ENCODE assay signal across 8 cellular contexts in genomic region chr17:75262112-75262606, GRCh38. TPM values are rescaled to one million over a fixed set of nuclear protein-coding genes. Genes with fewer than 3 reads are reported as not detected.
DNase-seq lines count a peak whose midpoint lies in the region; ATAC-seq, FAIRE-seq and TF ChIP-seq lines count a peak whose summit lies in the region.

No MANE protein-coding gene starts in this region.

- H3K23ac ChIP-seq in IMR-90 (ENCODE audit: low read depth, low read length) (peak overlapping the region; percentile 44; the same call in 1 of the 2 replicates), mesenchymal stem cell (ENCODE audit: low read length in 2 of 2) (no peak overlapping the region)

- H3K4me2 ChIP-seq in IMR-90 (ENCODE audit: low read depth, low read length) (peak overlapping the region; percentile 95), mesenchymal stem cell (ENCODE audit: low read length, poor library complexity, severe bottlenecking) (peak overlapping the region; percentile 90)

- no peak overlapping the region for H3K18ac ChIP-seq in IMR-90 (ENCODE audit: low read depth, low read length)
- peak overlapping the region; percentile 38 to 98 for H3K18ac ChIP-seq in mesenchymal stem cell (ENCODE audit: low read depth in 1 of 2, low read length in 2 of 2)

- H2BK5ac ChIP-seq in IMR-90 (ENCODE audit: low read depth, low read length, poor library complexity, severe bottlenecking) (peak overlapping the region; percentile 33), mesenchymal stem cell (ENCODE audit: low read depth, low read length, poor library complexity, severe bottlenecking) (peak overlapping the region; percentile 40)

- no peak for TF ChIP-seq CTCF in GM06990 (IDR thresholded peaks at IDR 0.05; ENCODE audit: insufficient read depth, low read length, poor library complexity, severe bottlenecking)
- no peak for TF ChIP-seq CTCF in IMR-90 (conservative IDR thresholded peaks at IDR 0.05; ENCODE audit: low read depth, low read length)
- no peak for TF ChIP-seq CTCF in vagina (IDR thresholded peaks at IDR 0.05)

- H3K14ac ChIP-seq in IMR-90 (replicated peaks; ENCODE audit: low read depth, low read length) = peak overlapping the region; percentile 88
- peak overlapping the region in 1 of 2 experiments; percentile 98 for H3K14ac ChIP-seq in mesenchymal stem cell (ENCODE audit: low read length in 2 of 2)

- H4K5ac ChIP-seq in IMR-90 (ENCODE audit: low read depth, low read length) = peak overlapping the region; percentile 89

- no peak for DNase-seq in GM06990 (ENCODE audit: extremely low read depth, insufficient read length)
- no peak for DNase-seq in IMR-90
- peak; percentile 32 for DNase-seq in brain pericyte (ENCODE audit: low read depth, low spot score)
- no peak for DNase-seq in mesenchymal stem cell
- no peak for DNase-seq in vagina (ENCODE audit: extremely low spot score in 2 of 2)
- no peak for DNase-seq in stimulated activated naive CD4-positive, alpha-beta T cell treated with Interleukin-2 at 50 U/mL for 16 hours (lab: John Stamatoyannopoulos, UW)
- DNase-seq in RCC 7860 (ENCODE audit: low spot score) = no peak

- H3K4ac ChIP-seq in IMR-90 (ENCODE audit: low read depth, low read length) (peak overlapping the region; percentile 92), mesenchymal stem cell (ENCODE audit: low read depth in 1 of 2, low read length in 2 of 2) (peak overlapping the region; percentile 71 to 97)

- ATAC-seq in IMR-90 (ENCODE audit: low read depth) (peak; percentile 19), GM21717 (IDR thresholded peaks at IDR 0.05; ENCODE audit: unreplicated experiment) (no peak)

- H2BK20ac ChIP-seq in IMR-90 (ENCODE audit: low read depth, low read length) = no peak overlapping the region

- peaks cover 7% of the 10 kb centered on the region for H3K9me1 ChIP-seq in IMR-90 (ENCODE audit: insufficient read depth, low read length)

- H2AK9ac ChIP-seq in IMR-90 (replicated peaks; ENCODE audit: low read depth, low read length, poor library complexity) = peak overlapping the region; percentile 94

- H2AFZ ChIP-seq in IMR-90 (replicated peaks; ENCODE audit: low read length, poor library complexity) (peak overlapping the region; percentile 94), mesenchymal stem cell (ENCODE audit: low read depth, low read length) (peak overlapping the region; percentile 74)

- intact Hi-C loops in IMR-90 (cut with micrococcal nuclease) (no loop called here), vagina (cut with DNase I) (no loop called here)

- WGBS in IMR-90 (ENCODE audit: extremely low coverage in 2 of 2, insufficient read length in 1 of 2), 2 experiments = 0% methylated on average over 1 of the region's 23 CpGs; no CpG with 5 or more reads in 1 of the 2 experiments
- 2% methylated on average over 23 of the region's 23 CpGs for WGBS in mesenchymal stem cell

- H3K9me3 ChIP-seq in IMR-90 (ENCODE audit: control insufficient read depth, insufficient read depth, low read length) = no peaks in the 10 kb centered on the region
- no peaks in the 10 kb centered on the region for H3K9me3 ChIP-seq in mesenchymal stem cell (ENCODE audit: control insufficient read depth, low read length)
- no peaks in the 10 kb centered on the region for H3K9me3 ChIP-seq in vagina

- H2BK120ac ChIP-seq in IMR-90 (ENCODE audit: low read depth, low read length) (no peak overlapping the region), mesenchymal stem cell (ENCODE audit: low read depth, low read length) (no peak overlapping the region)

- H4K8ac ChIP-seq in IMR-90 (ENCODE audit: low read depth in 2 of 2, low read length in 2 of 2) = peak overlapping the region; percentile 97
- H4K8ac ChIP-seq in mesenchymal stem cell (ENCODE audit: low read length) = peak overlapping the region; percentile 100

- H3K9ac ChIP-seq in IMR-90 (ENCODE audit: low read depth, low read length) (peak overlapping the region; percentile 97), mesenchymal stem cell (ENCODE audit: low read length) (peak overlapping the region; percentile 100)

- dilution Hi-C loops in IMR-90 (cut with HindIII; ENCODE audit: low sequenced_read_pairs, unreplicated experiment) = no loop called here

- CTCF ChIA-PET in IMR-90 (lab: Yijun Ruan, JAX) = interaction anchor here (0.6 to 3.2 kb wide), 2 partner anchors 9 to 28 kb away, joined by 3 to 18 read pairs; partner anchors contain the start of gene MIF4GD

- no TSS peak for BruUV-seq in IMR-90 (replicated peaks; lab: Mats Ljungman, UMichigan)

- peaks cover 27% of the 10 kb centered on the region for H3K36me3 ChIP-seq in GM06990 (ENCODE audit: control insufficient read depth, insufficient read depth, low read length)
- H3K36me3 ChIP-seq in IMR-90 (ENCODE audit: control insufficient read depth, insufficient read depth, low read length) = peaks cover 26% of the 10 kb centered on the region
- peaks cover 32 to 49% of the 10 kb centered on the region in 2 experiments for H3K36me3 ChIP-seq in mesenchymal stem cell (ENCODE audit: control insufficient read depth in 1 of 2, insufficient read depth in 2 of 2, low read depth in 1 of 2, low read length in 2 of 2)
- peaks cover 0 to 34% of the 10 kb centered on the region in 2 donors for H3K36me3 ChIP-seq in vagina

- H2AK5ac ChIP-seq in IMR-90 (ENCODE audit: low read depth, low read length) = peak overlapping the region; percentile 79
- no peak overlapping the region for H2AK5ac ChIP-seq in mesenchymal stem cell (ENCODE audit: low read length, severe bottlenecking)

- FAIRE-seq in RCC 7860 (lab: Jason Lieb, UNC) = no peak

- no peak for TF ChIP-seq POLR2A in IMR-90 (IDR thresholded peaks at IDR 0.05; ENCODE audit: low read depth, low read length)
- no peak for TF ChIP-seq POLR2A in vagina (IDR thresholded peaks at IDR 0.05)

- H3K56ac ChIP-seq in IMR-90 (ENCODE audit: extremely low read depth, insufficient read depth, low read length) = peak overlapping the region; percentile 96

- no peaks in the 10 kb centered on the region for H3K27me3 ChIP-seq in GM06990 (replicated peaks; ENCODE audit: control insufficient read depth, insufficient read depth, low read length)
- H3K27me3 ChIP-seq in IMR-90 (ENCODE audit: control insufficient read depth, insufficient read depth, low read length) = no peaks in the 10 kb centered on the region
- H3K27me3 ChIP-seq in mesenchymal stem cell (ENCODE audit: control insufficient read depth in 1 of 2, insufficient read depth in 1 of 2, low read length in 2 of 2) = no peaks in the 10 kb centered on the region
- H3K27me3 ChIP-seq in vagina = no peaks in the 10 kb centered on the region

- H3K79me1 ChIP-seq in IMR-90 (ENCODE audit: low read depth in 1 of 2, low read length in 2 of 2) = peaks cover 37 to 48% of the 10 kb centered on the region in 2 experiments
- peaks cover 21% of the 10 kb centered on the region for H3K79me1 ChIP-seq in mesenchymal stem cell (replicated peaks; ENCODE audit: low read length, poor library complexity, severe bottlenecking)

- no peak overlapping the region for H2BK12ac ChIP-seq in mesenchymal stem cell (ENCODE audit: low read length in 2 of 2)

- no peak overlapping the region for H2BK15ac ChIP-seq in IMR-90 (ENCODE audit: low read depth, low read length)
- peak overlapping the region; percentile 54 for H2BK15ac ChIP-seq in mesenchymal stem cell (ENCODE audit: low read depth, poor library complexity, severe bottlenecking)

- H3K4me3 ChIP-seq in GM06990 (replicated peaks; ENCODE audit: low read depth, low read length) (peak overlapping the region; percentile 84), IMR-90 (ENCODE audit: insufficient read depth, low read depth, low read length) (peak overlapping the region; percentile 91), mesenchymal stem cell (ENCODE audit: insufficient read depth in 1 of 2, low read depth in 1 of 2, low read length in 2 of 2) (peak overlapping the region; percentile 92 to 100), vagina (peak overlapping the region; percentile 79 to 97)

- peaks cover 22% of the 10 kb centered on the region; the same call in 1 of the 2 replicates for H4K20me1 ChIP-seq in IMR-90 (ENCODE audit: insufficient read depth, low read length)

- H3K4me1 ChIP-seq in IMR-90 (ENCODE audit: control insufficient read depth, insufficient read depth, low read length) = peaks cover 3% of the 10 kb centered on the region
- H3K4me1 ChIP-seq in mesenchymal stem cell (ENCODE audit: control insufficient read depth, insufficient read depth, low read depth, low read length) = peaks cover 4% of the 10 kb centered on the region
- H3K4me1 ChIP-seq in vagina = peaks cover 35% of the 10 kb centered on the region

- POLR2A ChIA-PET in IMR-90 (lab: Charles Lee; ENCODE audit: unreplicated experiment) = interaction anchor here (0.6 to 1.5 kb wide), 2 partner anchors 9 to 221 kb away, joined by 3 to 4 read pairs; partner anchors contain the start of gene MIF4GD

- TF ChIP-seq RAD21 in IMR-90 (IDR thresholded peaks at IDR 0.05; ENCODE audit: low read length) = no peak

- in situ Hi-C loops in IMR-90 (cut with MboI; ENCODE audit: low sequenced_read_pairs) = no loop called here

- peak overlapping the region; percentile 95 for H4K91ac ChIP-seq in IMR-90 (ENCODE audit: insufficient read depth, low read depth, low read length)
- H4K91ac ChIP-seq in mesenchymal stem cell (ENCODE audit: low read length) = peak overlapping the region; percentile 96

- peak overlapping the region; percentile 95 for H3K27ac ChIP-seq in IMR-90 (ENCODE audit: insufficient read depth, low read length)
- peak overlapping the region; percentile 100 for H3K27ac ChIP-seq in mesenchymal stem cell (ENCODE audit: low read length, poor library complexity, severe bottlenecking)
- peak overlapping the region; percentile 92 for H3K27ac ChIP-seq in vagina

RNA-seq across cellular contexts. Expression of gene MRPS7, which starts 0.5 kb away (rescaled TPM):
- total RNA-seq in IMR-90 (2012; rRNA removed) = 55.9 and 62.5 TPM in 2 replicates
- 60.5 and 70.3 TPM in 2 replicates for polyA plus RNA-seq in IMR-90 (2012; rRNA removed)
- polyA plus RNA-seq in IMR-90 (2012; cell fraction: cytosol; rRNA removed) = 35.4 and 53.8 TPM in 2 replicates
- polyA plus RNA-seq in IMR-90 (2012; cell fraction: nucleus; rRNA removed; ENCODE audit: low replicate concordance) = 22.2 and 34.6 TPM in 2 replicates
- polyA plus RNA-seq in mesenchymal stem cell (2013, experiment 1 of 2) = 36.2 TPM
- polyA plus RNA-seq in mesenchymal stem cell (2013, experiment 2 of 2) = 36.1 TPM
- 40.3 TPM for total RNA-seq in vagina

RNA-seq across cellular contexts. Expression of gene GGA3, which starts 0.8 kb away (rescaled TPM):
- 12.8 and 15.1 TPM in 2 replicates for total RNA-seq in IMR-90 (2012; rRNA removed)
- 35.2 and 37.7 TPM in 2 replicates for polyA plus RNA-seq in IMR-90 (2012; rRNA removed)
- polyA plus RNA-seq in IMR-90 (2012; cell fraction: cytosol; rRNA removed) = 11.8 and 16.9 TPM in 2 replicates
- 173 and 223 TPM in 2 replicates for polyA plus RNA-seq in IMR-90 (2012; cell fraction: nucleus; rRNA removed; ENCODE audit: low replicate concordance)
- polyA plus RNA-seq in mesenchymal stem cell (2013, experiment 1 of 2) = 17.0 TPM
- polyA plus RNA-seq in mesenchymal stem cell (2013, experiment 2 of 2) = 15.9 TPM
- total RNA-seq in vagina = 36.8 TPM

RNA-seq across cellular contexts. Expression of gene MIF4GD, which starts 8.9 kb away (rescaled TPM):
- total RNA-seq in IMR-90 (2012; rRNA removed) (3.3 and 4.1 TPM in 2 replicates), vagina (26.3 TPM)
- polyA plus RNA-seq in IMR-90 (2012; rRNA removed) = 6.9 and 7.7 TPM in 2 replicates
- 7.9 and 11.1 TPM in 2 replicates for polyA plus RNA-seq in IMR-90 (2012; cell fraction: cytosol; rRNA removed)
- 5.9 and 6.9 TPM in 2 replicates for polyA plus RNA-seq in IMR-90 (2012; cell fraction: nucleus; rRNA removed; ENCODE audit: low replicate concordance)
- 7.0 TPM for polyA plus RNA-seq in mesenchymal stem cell (2013, experiment 1 of 2)
- 7.0 TPM for polyA plus RNA-seq in mesenchymal stem cell (2013, experiment 2 of 2)

RNA-seq across cellular contexts. Expression of gene SLC25A19, which starts 27.1 kb away (rescaled TPM):
- total RNA-seq in IMR-90 (2012; rRNA removed) (8.3 and 9.1 TPM in 2 replicates), vagina (16.7 TPM)
- polyA plus RNA-seq in IMR-90 (2012; rRNA removed) = 9.2 and 10.1 TPM in 2 replicates
- 6.8 and 8.2 TPM in 2 replicates for polyA plus RNA-seq in IMR-90 (2012; cell fraction: cytosol; rRNA removed)
- polyA plus RNA-seq in IMR-90 (2012; cell fraction: nucleus; rRNA removed; ENCODE audit: low replicate concordance) = 7.1 and 9.9 TPM in 2 replicates
- 5.0 TPM for polyA plus RNA-seq in mesenchymal stem cell (2013, experiment 1 of 2)
- 4.5 TPM for polyA plus RNA-seq in mesenchymal stem cell (2013, experiment 2 of 2)

RNA-seq across cellular contexts. Expression of gene NUP85, which starts 56.7 kb away (rescaled TPM):
- total RNA-seq in IMR-90 (2012; rRNA removed) = 26.7 and 29.4 TPM in 2 replicates
- 54.4 and 59.3 TPM in 2 replicates for polyA plus RNA-seq in IMR-90 (2012; rRNA removed)
- polyA plus RNA-seq in IMR-90 (2012; cell fraction: cytosol; rRNA removed) = 43.9 and 54.4 TPM in 2 replicates
- polyA plus RNA-seq in IMR-90 (2012; cell fraction: nucleus; rRNA removed; ENCODE audit: low replicate concordance) = 198 and 233 TPM in 2 replicates
- 24.1 TPM for polyA plus RNA-seq in mesenchymal stem cell (2013, experiment 1 of 2)
- polyA plus RNA-seq in mesenchymal stem cell (2013, experiment 2 of 2) = 21.9 TPM
- 33.9 TPM for total RNA-seq in vagina
